ENCODE assay signal across 23 cellular contexts in genomic region chr10:32174349-32174893, GRCh38.
DNase-seq lines count a peak whose midpoint lies in the region; ATAC-seq, FAIRE-seq and TF ChIP-seq lines count a peak whose summit lies in the region.
"Had no signal": no experiment of that assay in that cellular context is flagged by ENCODE, and none has a peak within 500 bp of the region (broad histone marks: within the 10 kb centered on the region; RNA-seq: fewer than 3 reads in every experiment).

No MANE protein-coding gene starts in this region.

- H3K27me3 ChIP-seq in HepG2 (ENCODE audit: control insufficient read depth in 1 of 2, insufficient read depth in 2 of 2, low read length in 2 of 2) (no peaks in the 10 kb centered on the region), right lobe of liver (no peaks in the 10 kb centered on the region), K562 (ENCODE audit: control insufficient read depth in 2 of 2, insufficient read depth in 2 of 2, low read length in 2 of 2) (peaks cover 2 to 29% of the 10 kb centered on the region in 2 experiments; a peak in 4 of 5 replicates), left lung (no peaks in the 10 kb centered on the region)
- H3K27me3 ChIP-seq: BE2C; BLaER1 treated with 17β-estradiol and CSF1 and Interleukin-3, amounts not matched to agents 10 nM and 100 nM had no signal

- no peak for TF ChIP-seq CTCF in HepG2 (CRISPR knock-in tag; IDR thresholded peaks at IDR 0.05)
- TF ChIP-seq CTCF in right lobe of liver (IDR thresholded peaks at IDR 0.05): no peak
- no peak for TF ChIP-seq CTCF in K562 (IDR thresholded peaks at IDR 0.05 in 2 of 3, conservative IDR thresholded peaks at IDR 0.05 in 1 of 3; ENCODE audit: insufficient read depth in 2 of 3, low read depth in 1 of 3, low read length in 3 of 3)
- TF ChIP-seq CTCF in left lung (IDR thresholded peaks at IDR 0.05): no peak

- intact Hi-C loops in HepG2 (cut with micrococcal nuclease; ENCODE audit: unreplicated experiment) (no loop called here), right lobe of liver (cut with DNase I) (no loop called here), K562 (cut with micrococcal nuclease) (no loop called here), left lung (cut with DNase I) (no loop called here)

- H3K36me3 ChIP-seq in HepG2 (replicated peaks in 1 of 2; ENCODE audit: control insufficient read depth in 1 of 2, insufficient read depth in 2 of 2, low read length in 2 of 2): no peaks in the 10 kb centered on the region
- no peaks in the 10 kb centered on the region for H3K36me3 ChIP-seq in right lobe of liver
- no peaks in the 10 kb centered on the region for H3K36me3 ChIP-seq in K562 (ENCODE audit: control insufficient read depth, insufficient read depth, low read length)
- H3K36me3 ChIP-seq in left lung: no peaks in the 10 kb centered on the region
- H3K36me3 ChIP-seq: BE2C; BLaER1 treated with 17β-estradiol and CSF1 and Interleukin-3, amounts not matched to agents 10 nM and 100 nM had no signal

- TF ChIP-seq RAD21 in HepG2 (CRISPR knock-in tag; IDR thresholded peaks at IDR 0.05) (no peak), K562 (CRISPR knock-in tag; conservative IDR thresholded peaks at IDR 0.05 in 1 of 2, IDR thresholded peaks at IDR 0.05 in 1 of 2) (no peak)

- POLR2A ChIA-PET in HepG2 (lab: Yijun Ruan, JAX): no interaction called here
- POLR2A ChIA-PET in K562 (lab: Yijun Ruan, JAX): no interaction called here

- no peak overlapping the region; the same call in 1 of the 2 replicates for H3K4me2 ChIP-seq in HepG2 (ENCODE audit: low read depth, low read length)
- H3K4me2 ChIP-seq in K562 (ENCODE audit: insufficient read depth, low read length): no peak overlapping the region
- H3K4me2 ChIP-seq: A549; BLaER1 treated with 17β-estradiol and CSF1 and Interleukin-3, amounts not matched to agents 10 nM and 100 nM had no signal

- TF ChIP-seq POLR2A in HepG2 (IDR thresholded peaks at IDR 0.05; ENCODE audit: insufficient read depth in 1 of 2, low read depth in 2 of 2, low read length in 2 of 2): no peak
- no peak for TF ChIP-seq POLR2A in right lobe of liver (IDR thresholded peaks at IDR 0.05)
- no peak for TF ChIP-seq POLR2A in K562 (conservative IDR thresholded peaks at IDR 0.05)

- CTCF ChIA-PET in HepG2 (lab: Yijun Ruan, JAX; ENCODE audit: low intra/inter-chr PET ratio, low total read pairs) (no interaction called here), K562 (lab: Yijun Ruan, JAX; ENCODE audit: low intra/inter-chr PET ratio) (no interaction called here)

- DNase-seq in HepG2 (ENCODE audit: low spot score) (no peak), right lobe of liver (no peak), K562 (ENCODE audit: extremely low read depth in 1 of 4, low spot score in 3 of 4) (no peak), left lung (no peak), NK-92 (lab: John Stamatoyannopoulos, UW; ENCODE audit: unreplicated experiment) (no peak), HuH-7 (ENCODE audit: low spot score) (no peak)
- DNase-seq in activated CD8-positive, alpha-beta memory T cell treated with anti-CD3 and anti-CD28 coated beads, Interleukin-2, amount 50 U/mL, for 48 hours: no peak
- DNase-seq: 8988T; ACHN; AML-193; BE2C; CD4-positive, alpha-beta T cell; CD8-positive, alpha-beta memory T cell; DMS 273 treated with DMSO at 0.1 percent for 48 hours; DND-41; H7; HCEC 1CT had no signal

- H3K4me3 ChIP-seq in HepG2 (replicated peaks in 1 of 3; ENCODE audit: insufficient read depth in 1 of 3, low read depth in 2 of 3, low read length in 3 of 3) (no peak overlapping the region), right lobe of liver (no peak overlapping the region), K562 (no peak overlapping the region), left lung (no peak overlapping the region)
- H3K4me3 ChIP-seq: A549; BLaER1 treated with 17β-estradiol and CSF1 and Interleukin-3, amounts not matched to agents 10 nM and 100 nM had no signal

- H2AFZ ChIP-seq in HepG2 (ENCODE audit: low read length) (no peak overlapping the region), K562 (ENCODE audit: low read depth, low read length) (no peak overlapping the region)

- H3K9me3 ChIP-seq in HepG2 (ENCODE audit: low read length) (no peaks in the 10 kb centered on the region), right lobe of liver (no peaks in the 10 kb centered on the region), K562 (replicated peaks; ENCODE audit: control insufficient read depth, insufficient read depth, low read depth, low read length) (no peaks in the 10 kb centered on the region), left lung (no peaks in the 10 kb centered on the region)
- H3K9me3 ChIP-seq: BE2C; BLaER1 treated with 17β-estradiol and CSF1 and Interleukin-3, amounts not matched to agents 10 nM and 100 nM had no signal

- H3K9ac ChIP-seq in HepG2 (ENCODE audit: insufficient read depth, low read depth, low read length) (no peak overlapping the region), K562 (ENCODE audit: insufficient read depth in 1 of 2, low read depth in 2 of 2, low read length in 2 of 2) (no peak overlapping the region)
- H3K9ac ChIP-seq: BLaER1 treated with 17β-estradiol and CSF1 and Interleukin-3, amounts not matched to agents 10 nM and 100 nM had no signal

- H3K9me1 ChIP-seq in K562 (ENCODE audit: control insufficient read depth, insufficient read depth, low read length): no peaks in the 10 kb centered on the region

- TF ChIP-seq EP300 in HepG2 (IDR thresholded peaks at IDR 0.05; ENCODE audit: low read depth in 2 of 2, low read length in 2 of 2) (no peak), HepG2 (CRISPR knock-in tag; IDR thresholded peaks at IDR 0.05; ENCODE audit: borderline replicate concordance) (no peak), K562 (IDR thresholded peaks at IDR 0.05; ENCODE audit: low read length) (no peak)

- H4K20me1 ChIP-seq in HepG2 (ENCODE audit: insufficient read depth, low read length): no peaks in the 10 kb centered on the region
- H4K20me1 ChIP-seq in K562 (replicated peaks; ENCODE audit: control insufficient read depth, insufficient read depth, low read length): no peaks in the 10 kb centered on the region; the same call in 1 of the 2 replicates
- H4K20me1 ChIP-seq: BLaER1 treated with 17β-estradiol and CSF1 and Interleukin-3, amounts not matched to agents 10 nM and 100 nM had no signal

- 36% methylated on average over 3 of the region's 3 CpGs for WGBS in HepG2 (ENCODE audit: low lambda C conversion rate)
- WGBS in right lobe of liver (ENCODE audit: insufficient coverage, low coverage, low lambda C conversion rate, missing lambda C conversion rate): 77% methylated on average over 3 of the region's 3 CpGs
- WGBS in K562 (ENCODE audit: insufficient coverage, low coverage, missing lambda C conversion rate): 15% methylated on average over 3 of the region's 3 CpGs

- no TSS peak for BruUV-seq in HepG2 (replicated peaks; lab: Mats Ljungman, UMichigan)
- BruUV-seq in K562 (replicated peaks; lab: Mats Ljungman, UMichigan): no TSS peak

- in situ Hi-C loops in HepG2 (cut with HindIII; ENCODE audit: extremely low pct_ligation_motif_present, low pct_unique_long_range_greater_than_20kb): no loop called here
- in situ Hi-C loops in K562 (cut with MboI): no loop called here

- H3K79me2 ChIP-seq in HepG2 (ENCODE audit: insufficient read depth, low read length) (no peaks in the 10 kb centered on the region), K562 (ENCODE audit: control insufficient read depth, insufficient read depth, low read length) (no peaks in the 10 kb centered on the region)

- H3K4me1 ChIP-seq in HepG2 (ENCODE audit: insufficient read depth, low read length): peaks cover 36% of the 10 kb centered on the region
- no peaks in the 10 kb centered on the region for H3K4me1 ChIP-seq in right lobe of liver
- peaks cover 0 to 2% of the 10 kb centered on the region in 2 experiments; a peak in 1 of 5 replicates for H3K4me1 ChIP-seq in K562 (replicated peaks in 1 of 2; ENCODE audit: control insufficient read depth in 2 of 2, insufficient read depth in 2 of 2, low read length in 2 of 2)
- no peaks in the 10 kb centered on the region for H3K4me1 ChIP-seq in left lung
- H3K4me1 ChIP-seq: A549, BE2C had no signal

- FAIRE-seq in HepG2 (lab: Jason Lieb, UNC): no peak
- FAIRE-seq in K562 (lab: Jason Lieb, UNC): no peak
- FAIRE-seq: A549, D721Med, G401.6, GM12892, H1 had no signal

- H3K27ac ChIP-seq in HepG2 (ENCODE audit: extremely low read length, insufficient read depth, low read length) (no peak overlapping the region), right lobe of liver (no peak overlapping the region), K562 (ENCODE audit: extremely low read depth, low read depth, low read length) (no peak overlapping the region), left lung (no peak overlapping the region)
- H3K27ac ChIP-seq: A549; BLaER1 treated with 17β-estradiol and CSF1 and Interleukin-3, amounts not matched to agents 10 nM and 100 nM had no signal

- ATAC-seq in HepG2: no peak
- no peak for ATAC-seq in right lobe of liver
- ATAC-seq in K562: 0 out of 3 replicates have a peak, but pooled peaks have one; percentile 23
- ATAC-seq in left lung: peak; percentile 51
- ATAC-seq: A549 had no signal

TF ChIP-seq in HepG2, 621 proteins besides CTCF, POLR2A, EP300 and RAD21 (continues in another document):
- TF ChIP-seq IRF1 (CRISPR knock-in tag; IDR thresholded peaks at IDR 0.05; ENCODE audit: low read depth): no peak
- TF ChIP-seq ZMYM2 (CRISPR knock-in tag; IDR thresholded peaks at IDR 0.05): no peak
- no peak for TF ChIP-seq ZNF382 (CRISPR knock-in tag; IDR thresholded peaks at IDR 0.05; ENCODE audit: borderline replicate concordance)
- peak; percentile 45; the same call in 1 of the 2 replicates for TF ChIP-seq CEBPB (IDR thresholded peaks at IDR 0.05; ENCODE audit: borderline replicate concordance, low read depth, low read length)

TF ChIP-seq in K562, 482 proteins besides CTCF, POLR2A, EP300 and RAD21 (continues in another document):
- TF ChIP-seq PURB (CRISPR knock-in tag; IDR thresholded peaks at IDR 0.05; ENCODE audit: low read depth) (no peak), CEBPB (tag; IDR thresholded peaks at IDR 0.05) (peak; percentile 28; the same call in 1 of the 2 replicates), KHSRP (IDR thresholded peaks at IDR 0.05) (no peak), ATF3 (IDR thresholded peaks at IDR 0.05) (peak; percentile 57), ATF3 (CRISPR knock-in tag; conservative IDR thresholded peaks at IDR 0.05) (no peak), CBX8 (IDR thresholded peaks at IDR 0.05; ENCODE audit: borderline replicate concordance, extremely low read depth, low read depth, low read length, poor library complexity, severe bottlenecking) (no peak), RFX1 (IDR thresholded peaks at IDR 0.05) (no peak), GABPB2 (CRISPR knock-in tag; conservative IDR thresholded peaks at IDR 0.05) (no peak), NBN (IDR thresholded peaks at IDR 0.05; ENCODE audit: low read depth) (no peak), ARHGAP35 (IDR thresholded peaks at IDR 0.05; ENCODE audit: partially characterized antibody) (no peak)

Comparison
In these comparisons a context has a peak if more than half of its experiments do, and no peak if none do; other contexts are left out.
1. ATAC-seq: peak in K562 (single experiment) and left lung (single experiment); none in HepG2 (single experiment) and right lobe of liver (0 of 4).
2. Of the 241 proteins assayed by ChIP-seq in both HepG2 and K562: peak only in HepG2: none; only in K562: none; in both: CEBPB; in neither: 238; mixed calls (peak in some experiments, not most) for 2.